Comparison of ENCODE assay signal across 8 cellular contexts in the genomic region with DNA sequence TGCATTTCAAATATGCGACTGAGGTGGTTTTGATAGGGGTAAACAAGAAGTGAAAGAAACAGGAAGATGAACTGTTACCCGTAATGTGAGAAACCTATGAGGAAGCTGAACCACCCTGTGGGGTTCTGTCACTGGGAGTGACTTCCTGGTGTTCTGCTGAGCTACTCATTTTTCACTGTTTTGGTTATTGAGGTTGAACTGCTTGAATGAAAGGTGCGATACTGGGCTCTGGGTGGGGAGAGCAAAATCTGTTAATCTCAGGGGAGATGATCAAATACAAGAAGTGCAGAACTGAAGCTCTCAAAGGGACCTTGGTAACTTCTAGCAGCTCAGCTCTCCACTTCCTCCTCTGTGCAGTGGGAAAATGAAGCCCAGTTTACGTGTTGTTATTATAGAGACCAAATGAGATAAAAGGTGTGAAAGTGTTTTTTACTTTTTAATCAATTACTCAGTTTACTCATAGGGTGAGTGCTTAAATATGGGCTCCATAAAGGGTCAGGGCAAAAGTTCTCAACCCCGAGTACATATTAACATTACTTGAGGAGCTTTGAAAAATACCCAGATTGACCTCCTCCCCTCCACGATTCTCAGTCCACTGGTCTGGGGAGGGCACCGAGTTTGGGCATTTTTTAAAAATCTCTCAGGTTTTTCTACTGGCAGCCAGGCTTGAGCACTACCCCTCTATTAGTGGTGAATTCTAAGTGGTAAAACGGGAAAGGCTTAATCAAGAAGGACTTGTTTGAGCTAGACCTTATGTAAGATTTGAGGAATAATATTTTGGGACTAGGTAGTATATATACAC.
DNase-seq lines count a peak whose midpoint lies in the region; ATAC-seq and TF ChIP-seq lines count a peak whose summit lies in the region.

No MANE protein-coding gene starts in this region.

- ATAC-seq in GM21381 (IDR thresholded peaks at IDR 0.05; ENCODE audit: unreplicated experiment) (peak; percentile 70), heart left ventricle (peak in 3 of 4 donors; percentile 47 to 78 (median 77))

- TF ChIP-seq CTCF in heart left ventricle (IDR thresholded peaks at IDR 0.05) = no peak

- peak; percentile 25 for DNase-seq in EH (ENCODE audit: low read depth)
- peak; percentile 68 for DNase-seq in HT-29 (ENCODE audit: low spot score)
- DNase-seq in activated CD4-positive, alpha-beta T cell treated with anti-CD3 and anti-CD28 coated beads for 48 hours = peak; percentile 63
- DNase-seq in heart left ventricle = no peak
- peak; percentile 40 to 55 for DNase-seq in stimulated activated CD8-positive, alpha-beta memory T cell treated with anti-CD3 and anti-CD28 coated beads, Interleukin-7, amount 100 ng/mL, for 4 hours (ENCODE audit: low read depth in 2 of 2)
- no peak for DNase-seq in D341Med (ENCODE audit: low spot score)
- DNase-seq in iPS-NIHi11 (ENCODE audit: low spot score) = no peak

- H3K27me3 ChIP-seq in heart left ventricle = no peaks in the 10 kb centered on the region

- H3K9me3 ChIP-seq in heart left ventricle = peaks cover 0 to 3% (median 0%) of the 10 kb centered on the region in 12 donors

- peak overlapping the region in 2 of 12 donors; percentile 17 to 86 for H3K27ac ChIP-seq in heart left ventricle

- peaks cover 0 to 50% (median 0%) of the 10 kb centered on the region in 12 donors for H3K4me1 ChIP-seq in heart left ventricle

- H3K36me3 ChIP-seq in heart left ventricle = no peaks in the 10 kb centered on the region

- no peak for TF ChIP-seq POLR2A in heart left ventricle (IDR thresholded peaks at IDR 0.05)

- intact Hi-C loops in heart left ventricle (cut with DNase I) = no loop called here

- WGBS in heart left ventricle, 4 donors = 70 to 74% (median 72%) methylated on average over 8 of the region's 8 CpGs

- H3K4me3 ChIP-seq in heart left ventricle = no peak overlapping the region

Comparison
In these comparisons a context has a peak if more than half of its experiments do, and no peak if none do; other contexts are left out.
1. DNase-seq: peak in EH (single experiment), HT-29 (single experiment), activated CD4-positive, alpha-beta T cell treated with anti-CD3 and anti-CD28 coated beads for 48 hours (single experiment) and stimulated activated CD8-positive, alpha-beta memory T cell treated with anti-CD3 and anti-CD28 coated beads, Interleukin-7, amount 100 ng/mL, for 4 hours (2 of 2); none in heart left ventricle (0 of 5), D341Med (single experiment) and iPS-NIHi11 (single experiment).